ENCODE assay signal across 31 cellular contexts in genomic region chr9:14148501-14149103, GRCh38.
"Had no signal": no experiment of that assay in that cellular context is flagged by ENCODE, and none has a peak within 500 bp of the region (broad histone marks: within the 10 kb centered on the region; RNA-seq: fewer than 3 reads in every experiment).

No MANE protein-coding gene starts in this region.

- H3K36me3 Mint-ChIP-seq: activated naive CD4-positive, alpha-beta T cell treated with anti-CD3 and anti-CD28 coated beads, Interleukin-2, amount 50 U/mL, for 72 hours; naive B cell; neural progenitor cell; stimulated activated memory B cell treated with anti-CD40 and anti-IgM and Interleukin-4, amounts not matched to agents 10 μg/mL and 1 μg/mL and 100 μg/mL, for 72 hours; WTC11 had no signal

- ATAC-seq: activated CD4-positive, alpha-beta T cell treated with anti-CD3 and anti-CD28 coated beads for 36 hours; activated naive CD4-positive, alpha-beta T cell treated with anti-CD3 and anti-CD28 coated beads, Interleukin-2, amount 50 U/mL, for 72 hours; activated T-helper 17 cell treated with anti-CD3 and anti-CD28 coated beads, Interleukin-2, amount 50 U/mL, for 72 hours; gastroesophageal sphincter; lower lobe of right lung; sciatic nerve; stimulated activated memory B cell treated with anti-CD40 and anti-IgM and Interleukin-4, amounts not matched to agents 10 μg/mL and 1 μg/mL and 100 μg/mL, for 72 hours; WTC11 had no signal

- FAIRE-seq: islet of Langerhans, small intestine, urothelium cell line had no signal

- H3K36me3 ChIP-seq: adrenal gland, colonic mucosa, lower lobe of right lung, neural progenitor cell had no signal

- H3K4me2 ChIP-seq: neural progenitor cell had no signal

- H2AFZ ChIP-seq: neural progenitor cell had no signal

- H3K27me3 Mint-ChIP-seq: activated T-cell treated with anti-CD3 and anti-CD28 coated beads, Interleukin-2, amount 50 U/mL, for 24 hours; central memory CD8-positive, alpha-beta T cell; naive B cell; stimulated activated memory B cell treated with anti-CD40 and anti-IgM and Interleukin-4, amounts not matched to agents 10 μg/mL and 1 μg/mL and 100 μg/mL, for 72 hours had no signal

- H3K9me3 Mint-ChIP-seq: activated naive CD4-positive, alpha-beta T cell treated with anti-CD3 and anti-CD28 coated beads, Interleukin-2, amount 50 U/mL, for 72 hours; activated T-cell treated with anti-CD3 and anti-CD28 coated beads, Interleukin-2, amount 50 U/mL, for 24 hours; activated T-helper 17 cell treated with anti-CD3 and anti-CD28 coated beads, Interleukin-2, amount 50 U/mL, for 72 hours; central memory CD8-positive, alpha-beta T cell; neural progenitor cell; stimulated activated memory B cell treated with anti-CD40 and anti-IgM and Interleukin-4, amounts not matched to agents 10 μg/mL and 1 μg/mL and 100 μg/mL, for 72 hours; T-helper 1 cell treated with Interleukin-12 subunit alpha and Interleukin-12 subunit beta and Interleukin-4 antibody, amounts not matched to agents 30 μg/mL and 1 μg/mL, for 36 hours; WTC11 had no signal

- H3K9ac ChIP-seq: neural progenitor cell had no signal

- H3K27ac Mint-ChIP-seq: activated CD4-positive, alpha-beta T cell treated with anti-CD3 and anti-CD28 coated beads for 36 hours; activated naive CD4-positive, alpha-beta T cell treated with anti-CD3 and anti-CD28 coated beads, Interleukin-2, amount 50 U/mL, for 72 hours; activated T-cell treated with anti-CD3 and anti-CD28 coated beads, Interleukin-2, amount 50 U/mL, for 24 hours; activated T-helper 17 cell treated with anti-CD3 and anti-CD28 coated beads, Interleukin-2, amount 50 U/mL, for 72 hours; naive B cell; neural progenitor cell; stimulated activated memory B cell treated with anti-CD40 and anti-IgM and Interleukin-4, amounts not matched to agents 10 μg/mL and 1 μg/mL and 100 μg/mL, for 72 hours; T-helper 1 cell treated with Interleukin-12 subunit alpha and Interleukin-12 subunit beta and Interleukin-4 antibody, amounts not matched to agents 30 μg/mL and 1 μg/mL, for 36 hours; WTC11 had no signal

- H3K4me1 ChIP-seq: colonic mucosa had no signal

- H3K9me3 ChIP-seq: adrenal gland, ascending aorta, colonic mucosa, gastroesophageal sphincter, lower lobe of right lung, stomach, suprapubic skin, tibial nerve had no signal

- H3K4me3 ChIP-seq: adrenal gland, ascending aorta, colonic mucosa, gastroesophageal sphincter, lower lobe of right lung, neural progenitor cell, stomach, suprapubic skin, tibial nerve had no signal

- H3K27me3 ChIP-seq: adrenal gland, ascending aorta, colonic mucosa, gastroesophageal sphincter, neural progenitor cell, stomach, suprapubic skin, tibial nerve had no signal

- H3K4me1 Mint-ChIP-seq: activated CD4-positive, alpha-beta T cell treated with anti-CD3 and anti-CD28 coated beads for 36 hours; activated T-helper 17 cell treated with anti-CD3 and anti-CD28 coated beads, Interleukin-2, amount 50 U/mL, for 72 hours; central memory CD8-positive, alpha-beta T cell; naive B cell; stimulated activated memory B cell treated with anti-CD40 and anti-IgM and Interleukin-4, amounts not matched to agents 10 μg/mL and 1 μg/mL and 100 μg/mL, for 72 hours had no signal

- H3K4me3 Mint-ChIP-seq: activated CD4-positive, alpha-beta T cell treated with anti-CD3 and anti-CD28 coated beads for 36 hours; activated T-cell treated with anti-CD3 and anti-CD28 coated beads, Interleukin-2, amount 50 U/mL, for 24 hours; activated T-helper 17 cell treated with anti-CD3 and anti-CD28 coated beads, Interleukin-2, amount 50 U/mL, for 72 hours; central memory CD8-positive, alpha-beta T cell; naive B cell; neural progenitor cell; stimulated activated memory B cell treated with anti-CD40 and anti-IgM and Interleukin-4, amounts not matched to agents 10 μg/mL and 1 μg/mL and 100 μg/mL, for 72 hours; T-helper 1 cell treated with Interleukin-12 subunit alpha and Interleukin-12 subunit beta and Interleukin-4 antibody, amounts not matched to agents 30 μg/mL and 1 μg/mL, for 36 hours; WTC11 had no signal

- DNase-seq: activated CD4-positive, alpha-beta T cell treated with anti-CD3 and anti-CD28 coated beads for 36 hours; activated CD4-positive, alpha-beta T cell treated with anti-CD3 and anti-CD28 coated beads, Interleukin-2, amount 50 U/mL, for 4 hours; activated CD8-positive, alpha-beta memory T cell treated with anti-CD3 and anti-CD28 coated beads for 24 hours; activated CD8-positive, alpha-beta memory T cell treated with anti-CD3 and anti-CD28 coated beads, Interleukin-2, amount 50 U/mL, for 4 hours; activated T-cell treated with anti-CD3 and anti-CD28 coated beads, Interleukin-2, amount 50 U/mL, for 24 hours; adrenal gland; colonic mucosa; erythroblast; head of caudate nucleus; hypothalamus; lower lobe of right lung; naive B cell; posterior cingulate gyrus; small intestine; stimulated activated CD4-positive, alpha-beta T cell treated with anti-CD3 and anti-CD28 coated beads, Interleukin-2, amount 100 ng/mL, for 24 hours; stomach; T1000 had no signal

- H3K27ac ChIP-seq: adrenal gland, ascending aorta, colonic mucosa, gastroesophageal sphincter, lower lobe of right lung, neural progenitor cell, stomach, suprapubic skin, tibial nerve had no signal
